Comparison of ENCODE assay signal across 2 cellular contexts in the genomic region with DNA sequence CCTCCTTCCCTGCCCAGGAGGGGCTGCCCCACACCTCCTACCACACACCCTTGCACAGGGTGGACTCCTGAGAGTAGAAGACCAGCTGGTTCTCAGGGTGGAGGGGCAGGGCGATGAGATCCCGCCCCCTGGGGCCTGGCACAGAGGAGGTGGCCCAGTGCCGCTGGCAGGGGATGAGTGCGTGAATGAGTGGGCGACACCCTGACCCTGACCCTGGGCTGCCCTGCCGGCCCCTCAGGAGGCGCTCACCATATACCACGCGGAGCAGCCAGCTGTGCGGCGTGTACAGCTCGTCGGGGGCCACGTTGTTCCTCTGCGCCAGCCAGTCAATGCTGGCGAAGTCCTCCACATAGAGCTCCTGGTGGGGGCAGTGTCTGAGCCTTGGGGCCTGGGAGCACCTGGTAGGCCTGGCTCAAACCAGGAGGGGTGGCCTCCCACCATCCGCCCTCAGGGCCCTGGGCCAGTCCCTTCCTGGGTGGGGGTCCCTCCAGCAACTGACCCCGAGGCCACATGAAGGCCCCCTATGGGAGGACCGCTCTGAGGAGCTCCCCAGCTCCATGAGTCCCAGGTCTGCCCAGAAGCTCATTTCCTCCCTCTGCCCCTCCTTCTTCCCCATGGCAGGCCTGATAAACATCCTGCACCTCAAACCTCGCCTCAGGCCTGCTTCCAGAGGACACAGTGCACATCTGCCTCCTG.
TF ChIP-seq lines count a peak whose summit lies in the region.

No MANE protein-coding gene starts in this region.

TF ChIP-seq in K562, 482 proteins besides CTCF, POLR2A, EP300 and RAD21:
- TF ChIP-seq RBM22 (IDR thresholded peaks at IDR 0.05; ENCODE audit: low read depth, low read length, poor library complexity, severe bottlenecking): peak; percentile 39
- TF ChIP-seq, protein P1, sequence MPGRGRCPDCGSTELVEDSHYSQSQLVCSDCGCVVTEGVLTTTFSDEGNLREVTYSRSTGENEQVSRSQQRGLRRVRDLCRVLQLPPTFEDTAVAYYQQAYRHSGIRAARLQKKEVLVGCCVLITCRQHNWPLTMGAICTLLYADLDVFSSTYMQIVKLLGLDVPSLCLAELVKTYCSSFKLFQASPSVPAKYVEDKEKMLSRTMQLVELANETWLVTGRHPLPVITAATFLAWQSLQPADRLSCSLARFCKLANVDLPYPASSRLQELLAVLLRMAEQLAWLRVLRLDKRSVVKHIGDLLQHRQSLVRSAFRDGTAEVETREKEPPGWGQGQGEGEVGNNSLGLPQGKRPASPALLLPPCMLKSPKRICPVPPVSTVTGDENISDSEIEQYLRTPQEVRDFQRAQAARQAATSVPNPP (IDR thresholded peaks at IDR 0.05; ENCODE audit: borderline replicate concordance, insufficient read depth, insufficient read length): no peak
- no peak for TF ChIP-seq MYBL2 (IDR thresholded peaks at IDR 0.05; ENCODE audit: low read depth)
- no peak for TF ChIP-seq MYBL2 (CRISPR knock-in tag; IDR thresholded peaks at IDR 0.05; ENCODE audit: borderline replicate concordance)

TF ChIP-seq in SK-N-SH treated with all-trans-retinoic acid at 6 μM for 48 hours, 23 proteins besides CTCF, POLR2A, EP300 and RAD21:
- TF ChIP-seq CSRNP3 (CRISPR knock-in tag; IDR thresholded peaks at IDR 0.05) (no peak), ISL1 (CRISPR knock-in tag; IDR thresholded peaks at IDR 0.05) (no peak)
